In genomic region chr22:46269564-46269963, GRCh38 we compare ENCODE assay signal across 14 cellular contexts. TPM values are rescaled to one million over a fixed set of nuclear protein-coding genes. Genes with fewer than 3 reads are reported as not detected.
DNase-seq lines count a peak whose midpoint lies in the region; ATAC-seq and TF ChIP-seq lines count a peak whose summit lies in the region.
"Had no signal": no experiment of that assay in that cellular context is flagged by ENCODE, and none has a peak within 500 bp of the region (broad histone marks: within the 10 kb centered on the region; RNA-seq: fewer than 3 reads in every experiment).

No MANE protein-coding gene starts in this region.

- TF ChIP-seq CTCF in PC-3 (conservative IDR thresholded peaks at IDR 0.05; ENCODE audit: low read depth, low read length) = no peak
- TF ChIP-seq CTCF in glutamatergic neuron (IDR thresholded peaks at IDR 0.05; ENCODE audit: partially characterized antibody, unreplicated experiment) = no peak
- no peak for TF ChIP-seq CTCF in psoas muscle (IDR thresholded peaks at IDR 0.05)
- no peak for TF ChIP-seq CTCF in uterus (IDR thresholded peaks at IDR 0.05)

- no peak overlapping the region for H2AFZ ChIP-seq in PC-3 (ENCODE audit: low read length)

- peak overlapping the region; percentile 30 for H3K4me3 Mint-ChIP-seq in activated CD4-positive, alpha-beta T cell treated with anti-CD3 and anti-CD28 coated beads, Interleukin-2, amount 10 ng/mL, durations not matched to agents 7 days and 5 days
- peak overlapping the region; percentile 58 for H3K4me3 Mint-ChIP-seq in glutamatergic neuron (ENCODE audit: unreplicated experiment)

- POLR2A ChIA-PET in activated CD4-positive, alpha-beta T cell treated with anti-CD3 and anti-CD28 coated beads, Interleukin-2, amount 10 ng/mL, durations not matched to agents 7 days and 5 days (lab: Charles Lee) = no interaction called here
- POLR2A ChIA-PET in PC-3 (lab: Charles Lee; ENCODE audit: unreplicated experiment) = no interaction called here

- no peaks in the 10 kb centered on the region for H3K9me2 ChIP-seq in PC-3 (replicated peaks; ENCODE audit: low read length)

- H3K27me3 Mint-ChIP-seq in activated CD4-positive, alpha-beta T cell treated with anti-CD3 and anti-CD28 coated beads, Interleukin-2, amount 10 ng/mL, durations not matched to agents 7 days and 5 days = peaks cover 25% of the 10 kb centered on the region
- peaks cover 4% of the 10 kb centered on the region for H3K27me3 Mint-ChIP-seq in glutamatergic neuron (ENCODE audit: unreplicated experiment)

- no peak overlapping the region for H3K27ac ChIP-seq in PC-3 (ENCODE audit: low read length)
- H3K27ac ChIP-seq in psoas muscle = peak overlapping the region; percentile 84
- peak overlapping the region in 1 of 2 donors; percentile 0 for H3K27ac ChIP-seq in uterus
- no peak overlapping the region for H3K27ac ChIP-seq in SJCRH30
- H3K27ac ChIP-seq: brain microvascular endothelial cell had no signal

- intact Hi-C loops in PC-3 (cut with micrococcal nuclease) (no loop called here), psoas muscle (cut with DNase I) (no loop called here), uterus (cut with DNase I; ENCODE audit: low total_unique reads) (no loop called here)

- H4K20me1 ChIP-seq in PC-3 (ENCODE audit: low read length) = no peaks in the 10 kb centered on the region

- H3K4me1 ChIP-seq in PC-3 (ENCODE audit: insufficient read depth, low read length) (peaks cover 10% of the 10 kb centered on the region), psoas muscle (peaks cover 29% of the 10 kb centered on the region), uterus (peaks cover 6 to 12% of the 10 kb centered on the region in 2 donors), SJCRH30 (no peaks in the 10 kb centered on the region)

- H3K4me2 ChIP-seq in PC-3 (ENCODE audit: low read length) = peak overlapping the region; percentile 93

- H3K36me3 ChIP-seq in PC-3 (ENCODE audit: low read depth, low read length) = peaks cover 2% of the 10 kb centered on the region; the same call in 1 of the 2 replicates
- H3K36me3 ChIP-seq in psoas muscle (ENCODE audit: insufficient read depth in 1 of 2, low read depth in 1 of 2) = peaks cover 0 to 38% of the 10 kb centered on the region in 2 donors
- no peaks in the 10 kb centered on the region for H3K36me3 ChIP-seq in uterus
- H3K36me3 ChIP-seq in SJCRH30 = peaks cover 14% of the 10 kb centered on the region; the same call in 1 of the 2 replicates

- H3K9me3 ChIP-seq in PC-3 (ENCODE audit: low read length) (no peaks in the 10 kb centered on the region), psoas muscle (no peaks in the 10 kb centered on the region), uterus (no peaks in the 10 kb centered on the region), SJCRH30 (replicated peaks) (peaks cover 6% of the 10 kb centered on the region)

- BruUV-seq in PC-3 (replicated peaks; lab: Mats Ljungman, UMichigan) = no TSS peak

- H3K9ac ChIP-seq in PC-3 (ENCODE audit: low read length) = no peak overlapping the region

- H3K4me1 Mint-ChIP-seq in activated CD4-positive, alpha-beta T cell treated with anti-CD3 and anti-CD28 coated beads, Interleukin-2, amount 10 ng/mL, durations not matched to agents 7 days and 5 days = peaks cover 13% of the 10 kb centered on the region
- H3K4me1 Mint-ChIP-seq in glutamatergic neuron (ENCODE audit: low read depth, unreplicated experiment) = peaks cover 10% of the 10 kb centered on the region

- TF ChIP-seq POLR2A in uterus (IDR thresholded peaks at IDR 0.05) = no peak

- H3F3A ChIP-seq in PC-3 (ENCODE audit: low read length, unreplicated experiment) = no peaks in the 10 kb centered on the region

- peak overlapping the region; percentile 85 for H3K4me3 ChIP-seq in PC-3 (ENCODE audit: low read length)
- peak overlapping the region; percentile 77 for H3K4me3 ChIP-seq in psoas muscle
- no peak overlapping the region for H3K4me3 ChIP-seq in uterus
- H3K4me3 ChIP-seq in SJCRH30 = no peak overlapping the region

- peaks cover 12% of the 10 kb centered on the region for H3K9me3 Mint-ChIP-seq in activated CD4-positive, alpha-beta T cell treated with anti-CD3 and anti-CD28 coated beads, Interleukin-2, amount 10 ng/mL, durations not matched to agents 7 days and 5 days
- peaks cover 11% of the 10 kb centered on the region for H3K9me3 Mint-ChIP-seq in glutamatergic neuron (ENCODE audit: unreplicated experiment)

- peaks cover 23% of the 10 kb centered on the region for H3K79me2 ChIP-seq in PC-3 (ENCODE audit: low read length)

- peaks cover 11% of the 10 kb centered on the region for H3K36me3 Mint-ChIP-seq in activated CD4-positive, alpha-beta T cell treated with anti-CD3 and anti-CD28 coated beads, Interleukin-2, amount 10 ng/mL, durations not matched to agents 7 days and 5 days (ENCODE audit: low read depth)
- H3K36me3 Mint-ChIP-seq in glutamatergic neuron (ENCODE audit: unreplicated experiment) = peaks cover 4% of the 10 kb centered on the region

- CTCF ChIA-PET in activated CD4-positive, alpha-beta T cell treated with anti-CD3 and anti-CD28 coated beads, Interleukin-2, amount 10 ng/mL, durations not matched to agents 7 days and 5 days (lab: Charles Lee) = interaction anchor here (0.8 to 1.5 kb wide), 5 partner anchors 10 to 24 kb away, joined by 3 to 5 read pairs (median 3); no protein-coding TSS in a partner anchor
- CTCF ChIA-PET in PC-3 (lab: Charles Lee) = no interaction called here

- ATAC-seq in PC-3 (no peak), psoas muscle (no peak), GM18909 (IDR thresholded peaks at IDR 0.05; ENCODE audit: poor library complexity, unreplicated experiment) (no peak)
- ATAC-seq: stimulated activated naive CD8-positive, alpha-beta T cell treated with anti-CD3 and anti-CD28 coated beads, Interleukin-15, amount 100 ng/mL, for 72 hours had no signal

- H3K27ac Mint-ChIP-seq in activated CD4-positive, alpha-beta T cell treated with anti-CD3 and anti-CD28 coated beads, Interleukin-2, amount 10 ng/mL, durations not matched to agents 7 days and 5 days = no peak overlapping the region
- no peak overlapping the region for H3K27ac Mint-ChIP-seq in glutamatergic neuron (ENCODE audit: unreplicated experiment)
- H3K27ac Mint-ChIP-seq: stimulated activated naive CD8-positive, alpha-beta T cell treated with anti-CD3 and anti-CD28 coated beads, Interleukin-15, amount 100 ng/mL, for 72 hours had no signal

- H3K27me3 ChIP-seq in PC-3 (ENCODE audit: low read length) (no peaks in the 10 kb centered on the region), psoas muscle (ENCODE audit: insufficient read depth in 3 of 3, low read length in 2 of 3) (no peaks in the 10 kb centered on the region), uterus (no peaks in the 10 kb centered on the region), SJCRH30 (no peaks in the 10 kb centered on the region)
- H3K27me3 ChIP-seq: brain microvascular endothelial cell had no signal

- WGBS in psoas muscle, 3 donors = 65 to 68% (median 65%) methylated on average over 11 of the region's 11 CpGs

- DNase-seq in activated CD4-positive, alpha-beta T cell treated with anti-CD3 and anti-CD28 coated beads, Interleukin-2, amount 10 ng/mL, durations not matched to agents 7 days and 5 days = no peak
- no peak for DNase-seq in activated CD4-positive, alpha-beta T cell treated with anti-CD3 and anti-CD28 coated beads, Interleukin-2, amount 50 U/mL, for 1 hour
- DNase-seq in PC-3 (no peak), glutamatergic neuron (no peak), psoas muscle (peak in 1 of 2 donors; percentile 3), uterus (no peak), SJCRH30 (no peak)
- DNase-seq: brain microvascular endothelial cell; EL; NCI-H187; stimulated activated naive CD8-positive, alpha-beta T cell treated with anti-CD3 and anti-CD28 coated beads, Interleukin-15, amount 100 ng/mL, for 72 hours had no signal

RNA-seq across cellular contexts. Expression of gene TTC38, which starts 1.8 kb away (rescaled TPM):
- 10 to 100 TPM; 11.4 to 12.5 TPM for total RNA-seq in activated CD4-positive, alpha-beta T cell treated with anti-CD3 and anti-CD28 coated beads, Interleukin-2, amount 10 ng/mL, durations not matched to agents 7 days and 5 days
- 26.8 and 41.4 TPM in 2 replicates for total RNA-seq in PC-3 (2014; rRNA removed)
- 12.5 TPM for total RNA-seq in glutamatergic neuron (ENCODE audit: unreplicated experiment)
- total RNA-seq in psoas muscle = 10 to 100 TPM; 11.3 to 19.5 (median 14.9) TPM
- 10 to 100 TPM in 2 of 3 donors, 1 to 10 TPM in 1; 9.9 to 15.0 (median 13.4) TPM for polyA plus RNA-seq in psoas muscle
- total RNA-seq in uterus = 10 to 100 TPM in 3 of 4 donors, 1 to 10 TPM in 1; 7.7 to 50.0 (median 45.0) TPM
- 13.2 and 18.0 TPM in 2 replicates for total RNA-seq in SJCRH30 (2014; rRNA removed; shearing (Covaris generic))

RNA-seq across cellular contexts. Expression of gene PKDREJ, which starts 6.4 kb away (rescaled TPM):
- not detected for total RNA-seq in activated CD4-positive, alpha-beta T cell treated with anti-CD3 and anti-CD28 coated beads, Interleukin-2, amount 10 ng/mL, durations not matched to agents 7 days and 5 days
- not detected in 2 replicates for total RNA-seq in PC-3 (2014; rRNA removed)
- not detected for total RNA-seq in glutamatergic neuron (ENCODE audit: unreplicated experiment)
- total RNA-seq in psoas muscle = not detected
- polyA plus RNA-seq in psoas muscle = under 1 TPM in 2 of 3 donors, not detected in 1; under 0.01 to 0.03 TPM
- total RNA-seq in uterus = under 1 TPM in 2 of 4 donors, not detected in 2; 0.06 to 0.14 TPM
- total RNA-seq in SJCRH30 (2014; rRNA removed; shearing (Covaris generic)) = 0.02 TPM in 1 of 2 replicates, not detected in the other
- total RNA-seq: T-helper 1 cell treated with Interleukin-12 subunit alpha and Interleukin-12 subunit beta and Interleukin-4 antibody, amounts not matched to agents 30 ng/mL and 1 ng/mL, for 36 hours had no signal
- polyA plus RNA-seq: fibroblast of lung had no signal

RNA-seq across cellular contexts. Expression of gene CDPF1, which starts 19.5 kb away (rescaled TPM):
- 10 to 100 TPM in 1 of 2 experiments, 1 to 10 TPM in 1; 9.2 to 10.8 TPM for total RNA-seq in activated CD4-positive, alpha-beta T cell treated with anti-CD3 and anti-CD28 coated beads, Interleukin-2, amount 10 ng/mL, durations not matched to agents 7 days and 5 days
- total RNA-seq in PC-3 (2014; rRNA removed) (14.1 and 21.0 TPM in 2 replicates), glutamatergic neuron (ENCODE audit: unreplicated experiment) (6.9 TPM), psoas muscle (1 to 10 TPM; 5.3 to 9.1 (median 8.8) TPM), uterus (10 to 100 TPM in 1 of 4 donors, 1 to 10 TPM in 3; 1.5 to 12.7 (median 4.5) TPM)
- polyA plus RNA-seq in psoas muscle = 10 to 100 TPM; 11.2 to 17.8 (median 14.3) TPM
- 9.0 and 12.1 TPM in 2 replicates for total RNA-seq in SJCRH30 (2014; rRNA removed; shearing (Covaris generic))

RNA-seq across cellular contexts. Expression of gene GTSE1, which starts 27.1 kb away (rescaled TPM):
- total RNA-seq in activated CD4-positive, alpha-beta T cell treated with anti-CD3 and anti-CD28 coated beads, Interleukin-2, amount 10 ng/mL, durations not matched to agents 7 days and 5 days = 100 to 1,000 TPM in 1 of 2 experiments, 10 to 100 TPM in 1; 96.4 to 103 TPM
- total RNA-seq in PC-3 (2014; rRNA removed) = 20.6 and 26.4 TPM in 2 replicates
- 7.5 TPM for total RNA-seq in glutamatergic neuron (ENCODE audit: unreplicated experiment)
- under 1 TPM in 3 of 4 donors, not detected in 1; 0.15 to 0.47 (median 0.29) TPM for total RNA-seq in psoas muscle
- under 1 TPM; 0.04 to 0.18 (median 0.13) TPM for polyA plus RNA-seq in psoas muscle
- 1 to 10 TPM in 1 of 4 donors, under 1 TPM in 1, not detected in 2; 0.21 to 6.9 TPM for total RNA-seq in uterus
- total RNA-seq in SJCRH30 (2014; rRNA removed; shearing (Covaris generic)) = 48.1 and 57.8 TPM in 2 replicates

Comparison
In these comparisons a context has a peak if more than half of its experiments do, and no peak if none do; other contexts are left out.
1. H3K4me3 ChIP-seq: peak in PC-3 (single experiment) and psoas muscle (single experiment); none in uterus (0 of 2) and SJCRH30 (single experiment).